ENCODE assay signal across 8 cellular contexts in the genomic region with DNA sequence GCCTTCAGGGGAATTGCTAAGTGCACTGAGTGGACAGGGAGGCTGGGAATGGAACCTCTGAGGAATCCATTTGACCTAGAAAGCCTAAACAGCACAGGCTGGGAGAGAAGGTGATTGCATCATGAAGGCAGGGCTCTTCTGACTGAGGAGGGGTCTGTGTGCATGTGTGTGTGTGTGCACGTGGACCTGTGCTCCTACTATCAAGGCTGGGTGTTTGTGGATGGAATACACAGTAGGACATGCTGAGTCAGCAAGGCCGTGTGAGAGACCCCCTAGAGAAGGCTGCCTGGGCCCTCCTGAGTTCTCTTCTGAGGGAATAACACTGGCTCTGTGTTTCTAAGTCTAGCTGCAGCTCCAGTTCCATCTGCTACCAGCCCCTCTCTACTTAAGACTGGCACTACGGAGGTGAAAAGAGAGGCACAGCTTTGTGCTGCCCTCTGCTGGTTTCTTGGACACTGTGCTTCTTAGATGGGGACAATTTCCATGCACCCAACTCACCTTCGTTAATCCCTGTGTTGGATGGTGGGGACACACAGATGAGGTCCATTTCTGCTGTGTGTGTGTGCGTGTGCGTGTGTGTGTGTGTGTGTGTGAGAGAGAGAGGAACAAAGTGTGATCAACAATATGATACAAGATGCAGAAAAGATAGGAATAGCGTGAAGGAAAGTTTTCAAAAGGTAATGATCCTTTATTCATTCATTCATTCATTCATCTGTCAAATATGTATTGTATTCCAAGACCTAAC. TPM values are rescaled to one million over a fixed set of nuclear protein-coding genes. Genes with fewer than 3 reads are reported as not detected.
A peak's percentile ranks its signal among the peaks of the same experiment; 100 is the strongest.
DNase-seq lines count a peak whose midpoint lies in the region; ATAC-seq and TF ChIP-seq lines count a peak whose summit lies in the region.

No MANE protein-coding gene starts in this region.

- peak overlapping the region; percentile 87 for H3K27ac Mint-ChIP-seq in glutamatergic neuron (ENCODE audit: unreplicated experiment)

- H3K9me2 ChIP-seq in HCT116 (ENCODE audit: insufficient read depth): no peaks in the 10 kb centered on the region

- H3K27me3 ChIP-seq in HCT116 (ENCODE audit: insufficient read depth, low read length) (peaks cover 3% of the 10 kb centered on the region; the same call in 1 of the 2 replicates), SJSA1 (replicated peaks) (0 out of 2 replicates have a peak, but pooled peaks cover 4% of the 10 kb centered on the region), vagina (no peaks in the 10 kb centered on the region)

- peaks cover 2% of the 10 kb centered on the region for H3K4me1 Mint-ChIP-seq in glutamatergic neuron (ENCODE audit: low read depth, unreplicated experiment)

- ATAC-seq in HCT116: peak; percentile 99

- no peak overlapping the region for H3K9ac ChIP-seq in HCT116 (ENCODE audit: low read length)

- H3K4me3 Mint-ChIP-seq in glutamatergic neuron (ENCODE audit: unreplicated experiment): no peak overlapping the region

- RAD21 ChIA-PET in HCT116 (lab: Charles Lee; ENCODE audit: low non-redundant PET in 1 of 2, low total read pairs in 2 of 2, uncharacterized antibody in 2 of 2, unreplicated experiment in 2 of 2): interaction anchor here (1.0 to 1.4 kb wide), 2 partner anchors 103 to 121 kb away, joined by 4 read pairs; a partner anchor contains a TSS

- intact Hi-C loops in HCT116 (cut with micrococcal nuclease): loop anchor here (1.0 to 5.0 kb wide), 3 partner anchors 103 to 283 kb away; a partner anchor contains a TSS
- intact Hi-C loops in posterior vena cava (cut with DNase I): loop anchor here (5.0 kb wide), 2 partner anchors 108 to 193 kb away; a partner anchor contains a TSS
- intact Hi-C loops in vagina (cut with DNase I): loop anchor here (10.0 kb wide), 3 partner anchors 110 to 320 kb away; a partner anchor contains a TSS

- BruUV-seq in HCT116 (replicated peaks; lab: Mats Ljungman, UMichigan): no TSS peak

- DNase-seq in Daoy (ENCODE audit: low read depth) (peak; percentile 78), HCT116 (ENCODE audit: low read depth, low spot score) (peak; percentile 75), NCI-H1092 (lab: John Stamatoyannopoulos, UW) (peak; percentile 65), SJSA1 (ENCODE audit: low read depth in 1 of 2, low spot score in 2 of 2) (peak; percentile 44 to 68), glutamatergic neuron (peak; percentile 64), posterior vena cava (ENCODE audit: low spot score) (peak; percentile 88), vagina (ENCODE audit: extremely low spot score in 2 of 2) (no peak)
- DNase-seq in activated effector memory CD4-positive, alpha-beta T cell treated with anti-CD3 and anti-CD28 coated beads, Interleukin-2, amount 50 U/mL, for 16 hours: peak; percentile 88

- H3K36me3 ChIP-seq in HCT116 (ENCODE audit: control insufficient read depth in 1 of 2, insufficient read depth in 2 of 2, low read length in 2 of 2): no peaks in the 10 kb centered on the region
- no peaks in the 10 kb centered on the region for H3K36me3 ChIP-seq in SJSA1
- H3K36me3 ChIP-seq in vagina: no peaks in the 10 kb centered on the region

- POLR2A ChIA-PET in HCT116 (lab: Charles Lee): no interaction called here

- H3K4me2 ChIP-seq in HCT116 (ENCODE audit: low read length): peak overlapping the region; percentile 18; the same call in 1 of the 2 replicates

- TF ChIP-seq POLR2A in HCT116 (IDR thresholded peaks at IDR 0.05; ENCODE audit: borderline replicate concordance, extremely low read depth, insufficient read depth, insufficient read length) (no peak), vagina (IDR thresholded peaks at IDR 0.05) (no peak)

- H4K20me1 ChIP-seq in HCT116 (ENCODE audit: insufficient read depth): no peaks in the 10 kb centered on the region

- no peak overlapping the region for H3K27ac ChIP-seq in HCT116 (ENCODE audit: low read depth, low read length)
- no peak overlapping the region for H3K27ac ChIP-seq in SJSA1
- H3K27ac ChIP-seq in vagina: no peak overlapping the region

- peak overlapping the region; percentile 19 for H2AFZ ChIP-seq in HCT116 (ENCODE audit: low read depth, low read length, poor library complexity, severe bottlenecking)

- peaks cover under 1% of the 10 kb centered on the region for H3K9me3 Mint-ChIP-seq in glutamatergic neuron (ENCODE audit: unreplicated experiment)

- TF ChIP-seq CTCF in HCT116 (IDR thresholded peaks at IDR 0.05 in 2 of 3, conservative IDR thresholded peaks at IDR 0.05 in 1 of 3; ENCODE audit: borderline replicate concordance in 1 of 3, insufficient read depth in 1 of 3, low read depth in 2 of 3, low read length in 2 of 3): peak; percentile 84 to 89 (median 88)
- peak; percentile 64 for TF ChIP-seq CTCF in glutamatergic neuron (IDR thresholded peaks at IDR 0.05; ENCODE audit: partially characterized antibody, unreplicated experiment)
- peak; percentile 56 to 86 (median 69) for TF ChIP-seq CTCF in vagina (IDR thresholded peaks at IDR 0.05)

- no peaks in the 10 kb centered on the region for H3K36me3 Mint-ChIP-seq in glutamatergic neuron (ENCODE audit: unreplicated experiment)

- H3K4me1 ChIP-seq in HCT116 (ENCODE audit: control insufficient read depth in 1 of 2, insufficient read depth in 2 of 2, low read length in 2 of 2) (peaks cover 0 to 6% of the 10 kb centered on the region in 2 experiments; a peak in 1 of 4 replicates), SJSA1 (replicated peaks) (no peaks in the 10 kb centered on the region), vagina (no peaks in the 10 kb centered on the region)

- H3K4me3 ChIP-seq in HCT116 (replicated peaks in 1 of 2; ENCODE audit: low read depth in 1 of 2, low read length in 2 of 2): no peak overlapping the region
- no peak overlapping the region for H3K4me3 ChIP-seq in SJSA1
- H3K4me3 ChIP-seq in vagina: no peak overlapping the region

- H3K79me2 ChIP-seq in HCT116 (ENCODE audit: insufficient read depth, low read length): no peaks in the 10 kb centered on the region

- CTCF ChIA-PET in HCT116 (lab: Charles Lee): interaction anchor here (0.5 to 2.0 kb wide), 13 partner anchors 14 to 283 kb away, joined by 3 to 7 read pairs (median 4); no protein-coding TSS in a partner anchor

- TF ChIP-seq RAD21 in HCT116 (IDR thresholded peaks at IDR 0.05; ENCODE audit: low read depth): peak; percentile 94

- no peaks in the 10 kb centered on the region for H3K27me3 Mint-ChIP-seq in glutamatergic neuron (ENCODE audit: unreplicated experiment)

- H3K9me3 ChIP-seq in HCT116 (ENCODE audit: control insufficient read depth in 1 of 2, insufficient read depth in 1 of 2, low read depth in 1 of 2, low read length in 2 of 2) (no peaks in the 10 kb centered on the region), SJSA1 (replicated peaks) (no peaks in the 10 kb centered on the region; the same call in 1 of the 2 replicates), vagina (no peaks in the 10 kb centered on the region)

TF ChIP-seq in HCT116, 20 proteins besides CTCF, POLR2A, EP300 and RAD21 (continues in another document):
- TF ChIP-seq POLR2AphosphoS5 (IDR thresholded peaks at IDR 0.05; ENCODE audit: low read depth, low read length): no peak
- TF ChIP-seq, protein P1, sequence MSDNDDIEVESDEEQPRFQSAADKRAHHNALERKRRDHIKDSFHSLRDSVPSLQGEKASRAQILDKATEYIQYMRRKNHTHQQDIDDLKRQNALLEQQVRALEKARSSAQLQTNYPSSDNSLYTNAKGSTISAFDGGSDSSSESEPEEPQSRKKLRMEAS (IDR thresholded peaks at IDR 0.05): no peak
- no peak for TF ChIP-seq EZH2phosphoT487 (IDR thresholded peaks at IDR 0.05; ENCODE audit: borderline replicate concordance)
- no peak for TF ChIP-seq FOSL1 (IDR thresholded peaks at IDR 0.05; ENCODE audit: low read depth)
- TF ChIP-seq SRF (IDR thresholded peaks at IDR 0.05; ENCODE audit: low read depth): no peak
- TF ChIP-seq EGR1 (IDR thresholded peaks at IDR 0.05; ENCODE audit: low read depth): no peak
- TF ChIP-seq ZFX (IDR thresholded peaks at IDR 0.05): no peak
- TF ChIP-seq TCF7L2 (IDR thresholded peaks at IDR 0.05; ENCODE audit: borderline replicate concordance, extremely low read depth, insufficient read depth, insufficient read length): no peak
- TF ChIP-seq, protein P2, sequence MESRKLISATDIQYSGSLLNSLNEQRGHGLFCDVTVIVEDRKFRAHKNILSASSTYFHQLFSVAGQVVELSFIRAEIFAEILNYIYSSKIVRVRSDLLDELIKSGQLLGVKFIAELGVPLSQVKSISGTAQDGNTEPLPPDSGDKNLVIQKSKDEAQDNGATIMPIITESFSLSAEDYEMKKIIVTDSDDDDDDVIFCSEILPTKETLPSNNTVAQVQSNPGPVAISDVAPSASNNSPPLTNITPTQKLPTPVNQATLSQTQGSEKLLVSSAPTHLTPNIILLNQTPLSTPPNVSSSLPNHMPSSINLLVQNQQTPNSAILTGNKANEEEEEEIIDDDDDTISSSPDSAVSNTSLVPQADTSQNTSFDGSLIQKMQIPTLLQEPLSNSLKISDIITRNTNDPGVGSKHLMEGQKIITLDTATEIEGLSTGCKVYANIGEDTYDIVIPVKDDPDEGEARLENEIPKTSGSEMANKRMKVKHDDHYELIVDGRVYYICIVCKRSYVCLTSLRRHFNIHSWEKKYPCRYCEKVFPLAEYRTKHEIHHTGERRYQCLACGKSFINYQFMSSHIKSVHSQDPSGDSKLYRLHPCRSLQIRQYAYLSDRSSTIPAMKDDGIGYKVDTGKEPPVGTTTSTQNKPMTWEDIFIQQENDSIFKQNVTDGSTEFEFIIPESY (IDR thresholded peaks at IDR 0.05; ENCODE audit: extremely low read depth, insufficient replicate concordance, low read length): no peak
- peak; percentile 20 for TF ChIP-seq YY1 (IDR thresholded peaks at IDR 0.05; ENCODE audit: extremely low read depth, insufficient replicate concordance, low read depth, low read length)
- TF ChIP-seq SIN3A (IDR thresholded peaks at IDR 0.05; ENCODE audit: low read depth): no peak
- no peak for TF ChIP-seq JUND (IDR thresholded peaks at IDR 0.05)

RNA-seq across cellular contexts. Expression of a gene that starts 6.2 kb away (rescaled TPM):
- total RNA-seq in Daoy (2014; rRNA removed; shearing (Covaris generic)): 34.3 and 45.9 TPM in 2 replicates
- total RNA-seq in HCT116 (2021; ENCODE audit: unreplicated experiment) (52.5 TPM), glutamatergic neuron (ENCODE audit: unreplicated experiment) (18.8 TPM), posterior vena cava (10 to 100 TPM; 86.5 to 97.0 TPM), vagina (67.3 TPM)
- polyA plus RNA-seq in HCT116 (2012): 12.1 and 14.8 TPM in 2 replicates
- total RNA-seq in SJSA1 (2014; rRNA removed; shearing (Covaris generic)): 65.3 and 98.7 TPM in 2 replicates

RNA-seq across cellular contexts. Expression of a gene that starts 53.5 kb away (rescaled TPM):
- total RNA-seq in Daoy (2014; rRNA removed; shearing (Covaris generic)): not detected in 2 replicates
- total RNA-seq in HCT116 (2021; ENCODE audit: unreplicated experiment) (0.47 TPM), glutamatergic neuron (ENCODE audit: unreplicated experiment) (not detected), posterior vena cava (not detected), vagina (not detected)
- polyA plus RNA-seq in HCT116 (2012): 0.10 TPM in 1 of 2 replicates, not detected in the other
- total RNA-seq in SJSA1 (2014; rRNA removed; shearing (Covaris generic)): not detected in 2 replicates

RNA-seq across cellular contexts. Expression of a gene that starts 57.0 kb away (rescaled TPM):
- 39.1 and 52.7 TPM in 2 replicates for total RNA-seq in Daoy (2014; rRNA removed; shearing (Covaris generic))
- total RNA-seq in HCT116 (2021; ENCODE audit: unreplicated experiment) (35.5 TPM), glutamatergic neuron (ENCODE audit: unreplicated experiment) (37.8 TPM), posterior vena cava (10 to 100 TPM; 26.7 to 34.7 TPM), vagina (37.1 TPM)
- 23.1 and 35.9 TPM in 2 replicates for polyA plus RNA-seq in HCT116 (2012)
- total RNA-seq in SJSA1 (2014; rRNA removed; shearing (Covaris generic)): 60.5 and 63.2 TPM in 2 replicates

Comparison
In these comparisons a context has a peak if more than half of its experiments do, and no peak if none do; other contexts are left out.
1. DNase-seq: peak in Daoy (single experiment), HCT116 (single experiment), NCI-H1092 (single experiment), SJSA1 (2 of 2), activated effector memory CD4-positive, alpha-beta T cell treated with anti-CD3 and anti-CD28 coated beads, Interleukin-2, amount 50 U/mL, for 16 hours (single experiment), glutamatergic neuron (single experiment) and posterior vena cava (single experiment); none in vagina (0 of 2).
2. Peak in every context shown above with its lines, with median percentiles within 50 percentile points of each other: CTCF ChIP-seq.